ENCODE assay signal across 18 cellular contexts in genomic region chr7:19557726-19558470, GRCh38.
"Had no signal": no experiment of that assay in that cellular context is flagged by ENCODE, and none has a peak within 500 bp of the region (broad histone marks: within the 10 kb centered on the region; RNA-seq: fewer than 3 reads in every experiment).

No MANE protein-coding gene starts in this region.

- ATAC-seq: activated T-cell treated with anti-CD3 and anti-CD28 coated beads, Interleukin-2, amount 50 U/mL, for 4 hours; left ventricle myocardium superior; natural killer cell treated with Interleukin-12 subunit alpha and Interleukin-12 subunit beta and Interleukin-15 and Interleukin-18, amount 100 ng/mL, for 72 hours; stimulated activated naive CD8-positive, alpha-beta T cell treated with anti-CD3 and anti-CD28 coated beads, Interleukin-15, amount 100 ng/mL, for 72 hours; upper lobe of right lung had no signal

- H3K27ac ChIP-seq: right atrium auricular region, thoracic aorta, upper lobe of right lung had no signal

- H3K36me3 ChIP-seq: right atrium auricular region, thoracic aorta, upper lobe of right lung had no signal

- H3K4me3 ChIP-seq: right atrium auricular region, thoracic aorta, upper lobe of right lung had no signal

- H3K9me3 Mint-ChIP-seq: activated CD4-positive, alpha-beta memory T cell treated with anti-CD3 and anti-CD28 coated beads, Interleukin-2, amount 10 ng/mL, durations not matched to agents 7 days and 5 days; activated naive CD4-positive, alpha-beta T cell treated with anti-CD3 and anti-CD28 coated beads, Interleukin-2, amount 50 U/mL, for 24 hours; activated T-cell treated with anti-CD3 and anti-CD28 coated beads, Interleukin-2, amount 50 U/mL, for 4 hours had no signal

- H3K4me1 Mint-ChIP-seq: activated naive CD4-positive, alpha-beta T cell treated with anti-CD3 and anti-CD28 coated beads, Interleukin-2, amount 50 U/mL, for 24 hours; stimulated activated naive CD8-positive, alpha-beta T cell treated with anti-CD3 and anti-CD28 coated beads, Interleukin-15, amount 100 ng/mL, for 72 hours had no signal

- H3K27ac Mint-ChIP-seq: activated CD4-positive, alpha-beta memory T cell treated with anti-CD3 and anti-CD28 coated beads, Interleukin-2, amount 10 ng/mL, durations not matched to agents 7 days and 5 days; activated naive CD4-positive, alpha-beta T cell treated with anti-CD3 and anti-CD28 coated beads, Interleukin-2, amount 50 U/mL, for 24 hours; natural killer cell treated with Interleukin-12 subunit alpha and Interleukin-12 subunit beta and Interleukin-15 and Interleukin-18, amount 100 ng/mL, for 72 hours; progenitor cell of endocrine pancreas; stimulated activated naive CD8-positive, alpha-beta T cell treated with anti-CD3 and anti-CD28 coated beads, Interleukin-15, amount 100 ng/mL, for 72 hours had no signal

- H3K4me3 Mint-ChIP-seq: activated CD4-positive, alpha-beta memory T cell treated with anti-CD3 and anti-CD28 coated beads, Interleukin-2, amount 10 ng/mL, durations not matched to agents 7 days and 5 days; activated naive CD4-positive, alpha-beta T cell treated with anti-CD3 and anti-CD28 coated beads, Interleukin-2, amount 50 U/mL, for 24 hours; activated T-cell treated with anti-CD3 and anti-CD28 coated beads, Interleukin-2, amount 50 U/mL, for 4 hours; natural killer cell treated with Interleukin-12 subunit alpha and Interleukin-12 subunit beta and Interleukin-15 and Interleukin-18, amount 100 ng/mL, for 72 hours; stimulated activated naive CD8-positive, alpha-beta T cell treated with anti-CD3 and anti-CD28 coated beads, Interleukin-15, amount 100 ng/mL, for 72 hours had no signal

- H3K27me3 Mint-ChIP-seq: activated CD4-positive, alpha-beta memory T cell treated with anti-CD3 and anti-CD28 coated beads, Interleukin-2, amount 10 ng/mL, durations not matched to agents 7 days and 5 days; activated naive CD4-positive, alpha-beta T cell treated with anti-CD3 and anti-CD28 coated beads, Interleukin-2, amount 50 U/mL, for 24 hours; natural killer cell treated with Interleukin-12 subunit alpha and Interleukin-12 subunit beta and Interleukin-15 and Interleukin-18, amount 100 ng/mL, for 72 hours; progenitor cell of endocrine pancreas; stimulated activated naive CD8-positive, alpha-beta T cell treated with anti-CD3 and anti-CD28 coated beads, Interleukin-15, amount 100 ng/mL, for 72 hours had no signal

- H3K9me3 ChIP-seq: right atrium auricular region, thoracic aorta, upper lobe of right lung had no signal

- DNase-seq: activated CD4-positive, alpha-beta memory T cell treated with anti-CD3 and anti-CD28 coated beads, Interleukin-2, amount 10 ng/mL, durations not matched to agents 7 days and 5 days; activated CD4-positive, alpha-beta T cell treated with anti-CD3 and anti-CD28 coated beads for 4 hours; activated effector memory CD4-positive, alpha-beta T cell treated with Interleukin-2 at 50 U/mL for 16 hours; activated T-cell treated with anti-CD3 and anti-CD28 coated beads, Interleukin-2, amount 50 U/mL, for 4 hours; cerebellar nuclear complex; dermis blood vessel endothelial cell; erythroblast; hippocampal formation; left ventricle myocardium superior; mesendoderm; stimulated activated naive CD8-positive, alpha-beta T cell treated with anti-CD3 and anti-CD28 coated beads, Interleukin-15, amount 100 ng/mL, for 72 hours; T-helper 2 cell; upper lobe of right lung had no signal

- H3K4me1 ChIP-seq: right atrium auricular region, upper lobe of right lung had no signal

- H3K36me3 Mint-ChIP-seq: activated naive CD4-positive, alpha-beta T cell treated with anti-CD3 and anti-CD28 coated beads, Interleukin-2, amount 50 U/mL, for 24 hours; natural killer cell treated with Interleukin-12 subunit alpha and Interleukin-12 subunit beta and Interleukin-15 and Interleukin-18, amount 100 ng/mL, for 72 hours had no signal

- H3K27me3 ChIP-seq: right atrium auricular region, upper lobe of right lung had no signal
